25 cellular contexts compared by ENCODE assay signal in the genomic region with DNA sequence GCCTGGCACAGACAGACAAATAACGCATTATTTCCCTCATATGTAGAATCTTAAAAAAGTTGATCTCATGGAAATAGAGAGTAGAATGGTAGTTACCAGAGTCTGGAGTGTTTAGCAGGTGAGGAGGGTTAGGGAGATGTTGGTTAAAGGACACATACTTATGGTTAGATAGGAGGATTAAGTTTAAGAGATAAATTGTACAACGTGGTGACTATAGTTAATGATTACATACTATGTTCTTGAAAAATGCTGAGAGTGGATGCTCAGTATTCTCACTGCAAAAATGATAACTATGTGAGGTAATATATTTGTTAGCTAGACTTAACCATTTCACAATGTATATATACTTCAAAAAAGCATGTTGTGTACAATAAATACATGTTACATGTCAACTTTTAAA.
"Had no signal": no experiment of that assay in that cellular context is flagged by ENCODE, and none has a peak within 500 bp of the region (broad histone marks: within the 10 kb centered on the region; RNA-seq: fewer than 3 reads in every experiment).

No MANE protein-coding gene starts in this region.

- H3K27me3 Mint-ChIP-seq: activated naive CD8-positive, alpha-beta T cell; central memory CD8-positive, alpha-beta T cell; effector memory CD8-positive, alpha-beta T cell; progenitor cell of endocrine pancreas; type B pancreatic cell had no signal

- ATAC-seq: activated T-cell treated with anti-CD3 and anti-CD28 coated beads, Interleukin-2, amount 50 U/mL, for 4 hours; effector memory CD8-positive, alpha-beta T cell; gastroesophageal sphincter; heart right ventricle; left ventricle myocardium superior; natural killer cell had no signal

- H3K27ac Mint-ChIP-seq: activated naive CD8-positive, alpha-beta T cell; activated T-helper 2 cell treated with anti-CD3 and anti-CD28 coated beads, Interferon-gamma antibody, Interleukin-2, Interleukin-4, amounts not matched to agents 10 μg/mL and 5 μg/mL and 100 μg/mL, durations not matched to agents 14 hours and 24 hours and 36 hours; natural killer cell; type B pancreatic cell had no signal

- H3K4me3 Mint-ChIP-seq: activated naive CD8-positive, alpha-beta T cell; activated T-cell treated with anti-CD3 and anti-CD28 coated beads, Interleukin-2, amount 50 U/mL, for 4 hours; central memory CD8-positive, alpha-beta T cell; effector memory CD8-positive, alpha-beta T cell; natural killer cell; type B pancreatic cell had no signal

- DNase-seq: activated CD4-positive, alpha-beta T cell treated with anti-CD3 and anti-CD28 coated beads for 4 hours; activated CD4-positive, alpha-beta T cell treated with anti-CD3 and anti-CD28 coated beads, Interleukin-2, amount 50 U/mL, for 48 hours; activated CD4-positive, CD25-positive, alpha-beta regulatory T cell; activated CD8-positive, alpha-beta memory T cell treated with anti-CD3 and anti-CD28 coated beads, Interleukin-2, amount 50 U/mL, for 48 hours; activated naive CD4-positive, alpha-beta T cell; activated T-cell treated with anti-CD3 and anti-CD28 coated beads, Interleukin-2, amount 50 U/mL, for 4 hours; adrenal gland; colonic mucosa; dorsolateral prefrontal cortex; effector memory CD8-positive, alpha-beta T cell; heart right ventricle; left ventricle myocardium superior; mammary epithelial cell; midbrain; natural killer cell; spleen; stimulated activated CD4-positive, alpha-beta T cell treated with anti-CD3 and anti-CD28 coated beads, Interleukin-4, amount 100 ng/mL, for 1 hour; stimulated activated naive CD4-positive, alpha-beta T cell; T1000 had no signal
